In the genomic region with DNA sequence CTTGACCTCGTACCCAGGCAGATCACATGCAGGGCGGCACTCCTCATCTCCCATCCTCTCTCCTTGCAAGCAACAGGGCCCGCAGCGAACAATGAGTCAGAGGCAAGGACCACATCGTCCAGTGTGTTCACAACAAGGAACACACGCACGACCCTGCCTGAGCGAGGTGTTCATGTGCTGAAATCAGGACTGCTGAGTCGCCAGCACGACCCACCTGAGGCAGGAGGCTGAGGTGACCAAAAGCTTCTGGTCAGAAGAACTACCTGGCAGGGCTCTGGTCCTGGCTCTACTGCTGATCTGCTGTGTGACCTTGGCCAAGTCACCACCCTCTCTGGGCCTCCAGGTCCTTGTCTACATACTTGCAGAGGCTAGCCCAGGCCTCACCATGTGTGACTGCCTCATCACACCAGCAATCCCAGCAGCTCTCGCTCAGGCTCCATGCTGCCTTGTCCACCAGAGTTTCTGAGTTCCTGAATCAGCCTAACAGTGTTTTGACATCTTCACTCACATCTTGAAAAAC, we compare ENCODE assay signal across 12 cellular contexts.
DNase-seq lines count a peak whose midpoint lies in the region; ATAC-seq and TF ChIP-seq lines count a peak whose summit lies in the region.
"Had no signal": no experiment of that assay in that cellular context is flagged by ENCODE, and none has a peak within 500 bp of the region (broad histone marks: within the 10 kb centered on the region; RNA-seq: fewer than 3 reads in every experiment).

No MANE protein-coding gene starts in this region.

- peaks cover 91% of the 10 kb centered on the region for H3K4me1 Mint-ChIP-seq in endothelial cell (ENCODE audit: unreplicated experiment)
- peaks cover 100% of the 10 kb centered on the region for H3K4me1 Mint-ChIP-seq in nephron progenitor cell

- WGBS in mammary epithelial cell (ENCODE audit: low coverage, missing lambda C conversion rate): 96% methylated on average over 5 of the region's 11 CpGs

- no peak for TF ChIP-seq POLR2A in breast epithelium (IDR thresholded peaks at IDR 0.05)
- no peak for TF ChIP-seq POLR2A in uterus (IDR thresholded peaks at IDR 0.05)

- H3K27ac Mint-ChIP-seq in endothelial cell (ENCODE audit: unreplicated experiment) (peak overlapping the region; percentile 28), nephron progenitor cell (peak overlapping the region; percentile 98)
- H3K27ac Mint-ChIP-seq: activated naive CD4-positive, alpha-beta T cell treated with anti-CD3 and anti-CD28 coated beads for 36 hours; stimulated activated naive B cell treated with anti-CD40 and anti-IgM and Interleukin-4, amounts not matched to agents 10 μg/mL and 1 μg/mL and 100 μg/mL, for 72 hours had no signal

- H3K36me3 Mint-ChIP-seq in endothelial cell (ENCODE audit: low read depth, unreplicated experiment): no peaks in the 10 kb centered on the region
- H3K36me3 Mint-ChIP-seq in nephron progenitor cell (ENCODE audit: low read depth): no peaks in the 10 kb centered on the region
- H3K36me3 Mint-ChIP-seq: stimulated activated naive B cell treated with anti-CD40 and anti-IgM and Interleukin-4, amounts not matched to agents 10 μg/mL and 1 μg/mL and 100 μg/mL, for 72 hours had no signal

- peaks cover 14% of the 10 kb centered on the region for H3K27me3 Mint-ChIP-seq in endothelial cell (ENCODE audit: unreplicated experiment)
- H3K27me3 Mint-ChIP-seq in nephron progenitor cell (ENCODE audit: low read depth, poor library complexity): peaks cover 2% of the 10 kb centered on the region
- H3K27me3 Mint-ChIP-seq: stimulated activated naive B cell treated with anti-CD40 and anti-IgM and Interleukin-4, amounts not matched to agents 10 μg/mL and 1 μg/mL and 100 μg/mL, for 72 hours had no signal

- H4K20me1 ChIP-seq in mammary epithelial cell (ENCODE audit: insufficient read depth, low read length): no peaks in the 10 kb centered on the region

- peaks cover 15 to 31% of the 10 kb centered on the region in 2 donors for H3K4me1 ChIP-seq in breast epithelium
- H3K4me1 ChIP-seq in mammary epithelial cell (ENCODE audit: insufficient read depth, low read length): peaks cover 58% of the 10 kb centered on the region
- peaks cover 20 to 65% of the 10 kb centered on the region in 2 donors for H3K4me1 ChIP-seq in uterus
- H3K4me1 ChIP-seq: A549 had no signal

- intact Hi-C loops in breast epithelium (cut with DNase I; ENCODE audit: low total_unique reads): no loop called here
- intact Hi-C loops in mammary epithelial cell (cut with micrococcal nuclease): no loop called here
- intact Hi-C loops in uterus (cut with DNase I; ENCODE audit: low total_unique reads): loop anchor here (10.0 kb wide), 1 partner anchor 53 kb away; no protein-coding TSS in a partner anchor

- no peak for ATAC-seq in HG03378 (IDR thresholded peaks at IDR 0.05; ENCODE audit: unreplicated experiment)
- ATAC-seq: A549; stimulated activated naive B cell treated with anti-CD40 and anti-IgM and Interleukin-4, amounts not matched to agents 10 μg/mL and 1 μg/mL and 100 μg/mL, for 72 hours had no signal

- no peak for TF ChIP-seq CTCF in breast epithelium (IDR thresholded peaks at IDR 0.05)
- TF ChIP-seq CTCF in mammary epithelial cell (conservative IDR thresholded peaks at IDR 0.05 in 1 of 2, IDR thresholded peaks at IDR 0.05 in 1 of 2; ENCODE audit: extremely low read depth in 1 of 2, insufficient read depth in 1 of 2, low read depth in 1 of 2, low read length in 2 of 2): no peak
- TF ChIP-seq CTCF in endothelial cell (IDR thresholded peaks at IDR 0.05; ENCODE audit: unreplicated experiment): no peak
- TF ChIP-seq CTCF in nephron progenitor cell (IDR thresholded peaks at IDR 0.05): no peak
- no peak for TF ChIP-seq CTCF in uterus (IDR thresholded peaks at IDR 0.05)

- H3K79me2 ChIP-seq in mammary epithelial cell (ENCODE audit: insufficient read depth, low read length): peaks cover 50% of the 10 kb centered on the region

- BruUV-seq in mammary epithelial cell (replicated peaks; lab: Mats Ljungman, UMichigan): no TSS peak

- H3K36me3 ChIP-seq in breast epithelium (no peaks in the 10 kb centered on the region), mammary epithelial cell (ENCODE audit: insufficient read depth, low read length) (no peaks in the 10 kb centered on the region), uterus (no peaks in the 10 kb centered on the region)

- H3K9ac ChIP-seq in mammary epithelial cell (ENCODE audit: insufficient read depth, low read length): no peak overlapping the region

- H2AFZ ChIP-seq in mammary epithelial cell (ENCODE audit: low read depth, low read length): no peak overlapping the region

- no peaks in the 10 kb centered on the region for H3K9me3 Mint-ChIP-seq in endothelial cell (ENCODE audit: unreplicated experiment)
- no peaks in the 10 kb centered on the region for H3K9me3 Mint-ChIP-seq in nephron progenitor cell
- H3K9me3 Mint-ChIP-seq: activated naive CD4-positive, alpha-beta T cell treated with anti-CD3 and anti-CD28 coated beads for 36 hours; stimulated activated naive B cell treated with anti-CD40 and anti-IgM and Interleukin-4, amounts not matched to agents 10 μg/mL and 1 μg/mL and 100 μg/mL, for 72 hours had no signal

- H3K4me3 Mint-ChIP-seq in endothelial cell (ENCODE audit: unreplicated experiment) (peak overlapping the region; percentile 1), nephron progenitor cell (peak overlapping the region; percentile 71)
- H3K4me3 Mint-ChIP-seq: activated naive CD4-positive, alpha-beta T cell treated with anti-CD3 and anti-CD28 coated beads for 36 hours; stimulated activated naive B cell treated with anti-CD40 and anti-IgM and Interleukin-4, amounts not matched to agents 10 μg/mL and 1 μg/mL and 100 μg/mL, for 72 hours had no signal

- no peak overlapping the region for H3K4me2 ChIP-seq in mammary epithelial cell (ENCODE audit: insufficient read depth, low read depth, low read length)
- H3K4me2 ChIP-seq: A549 had no signal

- CTCF ChIA-PET in mammary epithelial cell (lab: Charles Lee; ENCODE audit: low non-redundant PET): no interaction called here

- H3K27me3 ChIP-seq in breast epithelium (no peaks in the 10 kb centered on the region), mammary epithelial cell (ENCODE audit: insufficient read depth, low read length) (no peaks in the 10 kb centered on the region), uterus (no peaks in the 10 kb centered on the region)

- H3K9me3 ChIP-seq in breast epithelium (no peaks in the 10 kb centered on the region), mammary epithelial cell (replicated peaks; ENCODE audit: insufficient read depth, low read length) (no peaks in the 10 kb centered on the region), uterus (no peaks in the 10 kb centered on the region)
- H3K9me3 ChIP-seq: A549 had no signal

- dilution Hi-C loops in mammary epithelial cell (cut with HindIII; ENCODE audit: low sequenced_read_pairs): loop anchor here (5.0 kb wide), 3 partner anchors 51 to 84 kb away; no protein-coding TSS in a partner anchor

- no peak overlapping the region for H3K4me3 ChIP-seq in breast epithelium
- H3K4me3 ChIP-seq in mammary epithelial cell (replicated peaks in 1 of 3; ENCODE audit: insufficient read depth in 1 of 3, low read depth in 2 of 3, low read length in 3 of 3): no peak overlapping the region
- H3K4me3 ChIP-seq in uterus: no peak overlapping the region
- H3K4me3 ChIP-seq: A549 had no signal

- DNase-seq in breast epithelium (ENCODE audit: low spot score in 2 of 2): no peak
- DNase-seq in mammary epithelial cell: no peak
- DNase-seq in endothelial cell (ENCODE audit: low spot score): no peak
- no peak for DNase-seq in nephron progenitor cell
- DNase-seq in uterus: peak in 1 of 2 donors; percentile 64
- no peak for DNase-seq in NCI-H2029 (lab: John Stamatoyannopoulos, UW)
- DNase-seq in NCI-H1417 treated with DMSO at 0.1 percent for 48 hours (lab: John Stamatoyannopoulos, UW): no peak
- DNase-seq: activated naive CD4-positive, alpha-beta T cell treated with anti-CD3 and anti-CD28 coated beads for 36 hours; effector CD8-positive, alpha-beta T cell; stimulated activated naive B cell treated with anti-CD40 and anti-IgM and Interleukin-4, amounts not matched to agents 10 μg/mL and 1 μg/mL and 100 μg/mL, for 72 hours had no signal

- H3K27ac ChIP-seq in breast epithelium (peak overlapping the region; percentile 42 to 90), mammary epithelial cell (ENCODE audit: insufficient read depth, low read depth, low read length) (no peak overlapping the region), uterus (peak overlapping the region; percentile 83 to 88)
- H3K27ac ChIP-seq: A549 had no signal

- in situ Hi-C loops in mammary epithelial cell (cut with MboI; ENCODE audit: low sequenced_read_pairs in 2 of 2): no loop called here
